10 cellular contexts compared by ENCODE assay signal in the genomic region with DNA sequence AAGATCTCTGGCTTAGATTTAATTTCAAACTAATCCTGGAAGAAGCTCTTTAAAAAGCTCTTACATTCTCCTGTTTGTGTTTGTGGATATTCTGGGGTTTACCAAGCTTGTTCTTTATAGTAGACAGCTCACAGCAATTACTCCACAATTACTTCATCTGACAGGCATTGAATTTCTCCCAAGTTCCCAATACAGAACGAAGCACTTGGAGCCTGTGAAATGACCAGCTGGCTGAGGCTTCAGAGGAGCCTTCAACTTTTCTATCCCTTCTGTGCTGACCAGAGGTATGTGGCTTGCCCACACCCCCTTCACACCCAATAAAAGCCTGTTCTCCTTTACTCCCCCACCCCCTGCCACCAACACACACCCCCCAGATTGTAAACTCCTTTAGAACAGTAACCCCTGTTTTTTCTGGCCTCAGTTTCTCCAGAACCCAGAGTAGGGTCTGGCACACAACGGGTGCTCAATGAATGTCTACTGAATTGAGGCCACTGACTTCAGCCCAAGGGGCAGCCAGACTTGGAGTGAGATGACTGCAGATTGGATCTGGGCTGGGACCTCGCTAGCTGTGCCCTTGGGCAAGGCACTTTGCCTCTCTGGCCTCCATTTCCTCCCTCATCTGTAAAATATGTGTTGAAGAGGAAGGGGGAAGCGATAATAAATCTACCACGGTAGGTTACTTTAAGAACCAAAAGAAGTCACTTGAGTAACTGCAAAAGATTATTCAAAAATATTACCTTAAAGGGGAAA. TPM values are rescaled to one million over a fixed set of nuclear protein-coding genes. Genes with fewer than 3 reads are reported as not detected.
DNase-seq lines count a peak whose midpoint lies in the region; ATAC-seq and TF ChIP-seq lines count a peak whose summit lies in the region.
"Had no signal": no experiment of that assay in that cellular context is flagged by ENCODE, and none has a peak within 500 bp of the region (broad histone marks: within the 10 kb centered on the region; RNA-seq: fewer than 3 reads in every experiment).

No MANE protein-coding gene starts in this region.

- no TSS peak for BruUV-seq in OCI-LY7 (replicated peaks; lab: Mats Ljungman, UMichigan)

- peaks cover 42% of the 10 kb centered on the region for H3K4me1 ChIP-seq in OCI-LY7 (ENCODE audit: insufficient read depth, low read length, poor library complexity, severe bottlenecking)

- no peak overlapping the region for H3K27ac Mint-ChIP-seq in nephron progenitor cell
- no peak overlapping the region for H3K27ac Mint-ChIP-seq in endothelial cell (ENCODE audit: unreplicated experiment)
- H3K27ac Mint-ChIP-seq: activated naive CD8-positive, alpha-beta T cell treated with anti-CD3 and anti-CD28 coated beads, Interleukin-2, amount 50 U/mL, for 24 hours had no signal

- POLR2A ChIA-PET in OCI-LY7 (lab: Charles Lee), result interaction anchor here (0.6 kb wide), 1 partner anchor 30 kb away, joined by 4 read pairs; no protein-coding TSS in a partner anchor

- TF ChIP-seq CTCF in OCI-LY7 (conservative IDR thresholded peaks at IDR 0.05; ENCODE audit: low read length), result no peak
- TF ChIP-seq CTCF in nephron progenitor cell (IDR thresholded peaks at IDR 0.05), result no peak
- no peak for TF ChIP-seq CTCF in endothelial cell (IDR thresholded peaks at IDR 0.05; ENCODE audit: unreplicated experiment)

- intact Hi-C loops in OCI-LY7 (cut with micrococcal nuclease; ENCODE audit: unreplicated experiment), result no loop called here

- peak; percentile 34 for DNase-seq in EL
- no peak for DNase-seq in OCI-LY7 (ENCODE audit: low spot score)
- no peak for DNase-seq in epithelial cell of prostate (ENCODE audit: low read depth, low spot score)
- no peak for DNase-seq in nephron progenitor cell
- DNase-seq in endothelial cell (ENCODE audit: low spot score), result no peak
- DNase-seq in activated effector memory CD4-positive, alpha-beta T cell treated with anti-CD3 and anti-CD28 coated beads, Interleukin-2, amount 50 U/mL, for 16 hours, result no peak
- DNase-seq in effector CD4-positive, alpha-beta T cell, result no peak
- DNase-seq: activated naive CD8-positive, alpha-beta T cell treated with anti-CD3 and anti-CD28 coated beads, Interleukin-2, amount 50 U/mL, for 24 hours had no signal

- H3K79me2 ChIP-seq in OCI-LY7 (ENCODE audit: insufficient read depth, low read depth, low read length), result no peaks in the 10 kb centered on the region

- no peak overlapping the region for H3K4me3 ChIP-seq in OCI-LY7 (ENCODE audit: low read depth, low read length, poor library complexity, severe bottlenecking)

- H3K9me3 Mint-ChIP-seq in nephron progenitor cell (no peaks in the 10 kb centered on the region), endothelial cell (ENCODE audit: unreplicated experiment) (no peaks in the 10 kb centered on the region)
- H3K9me3 Mint-ChIP-seq: activated naive CD8-positive, alpha-beta T cell treated with anti-CD3 and anti-CD28 coated beads, Interleukin-2, amount 50 U/mL, for 24 hours; IgD-negative memory B cell had no signal

- no peak for ATAC-seq in GM19035 (IDR thresholded peaks at IDR 0.05; ENCODE audit: unreplicated experiment)
- ATAC-seq: activated naive CD8-positive, alpha-beta T cell treated with anti-CD3 and anti-CD28 coated beads, Interleukin-2, amount 50 U/mL, for 24 hours had no signal

- CTCF ChIA-PET in OCI-LY7 (lab: Charles Lee; ENCODE audit: unreplicated experiment), result interaction anchor here (0.6 kb wide), 1 partner anchor 60 kb away, joined by 3 read pairs; no protein-coding TSS in a partner anchor

- peaks cover 55% of the 10 kb centered on the region for H3K4me1 Mint-ChIP-seq in nephron progenitor cell
- H3K4me1 Mint-ChIP-seq in endothelial cell (ENCODE audit: unreplicated experiment), result peaks cover 21% of the 10 kb centered on the region

- H3K36me3 Mint-ChIP-seq in nephron progenitor cell (ENCODE audit: low read depth), result no peaks in the 10 kb centered on the region
- no peaks in the 10 kb centered on the region for H3K36me3 Mint-ChIP-seq in endothelial cell (ENCODE audit: low read depth, unreplicated experiment)
- H3K36me3 Mint-ChIP-seq: IgD-negative memory B cell had no signal

- H3K9me2 ChIP-seq in OCI-LY7 (ENCODE audit: insufficient read depth, low read length), result no peaks in the 10 kb centered on the region

- H3K4me3 Mint-ChIP-seq in nephron progenitor cell (peak overlapping the region; percentile 73), endothelial cell (ENCODE audit: unreplicated experiment) (no peak overlapping the region)

- H3K4me2 ChIP-seq in OCI-LY7 (ENCODE audit: low read length), result peak overlapping the region; percentile 29

- H3K27ac ChIP-seq in OCI-LY7 (ENCODE audit: low read depth, low read length, poor library complexity, severe bottlenecking) (no peak overlapping the region), epithelial cell of prostate (peak overlapping the region; percentile 98)

- peaks cover 54% of the 10 kb centered on the region for H3K27me3 Mint-ChIP-seq in nephron progenitor cell (ENCODE audit: low read depth, poor library complexity)
- peaks cover 3% of the 10 kb centered on the region for H3K27me3 Mint-ChIP-seq in endothelial cell (ENCODE audit: unreplicated experiment)

- H4K20me1 ChIP-seq in OCI-LY7 (ENCODE audit: insufficient read depth, low read length), result no peaks in the 10 kb centered on the region

- H3K36me3 ChIP-seq in OCI-LY7 (ENCODE audit: insufficient read depth, low read length), result no peaks in the 10 kb centered on the region

- no peaks in the 10 kb centered on the region for H3K9me3 ChIP-seq in OCI-LY7 (ENCODE audit: low read length)

- H2AFZ ChIP-seq in OCI-LY7 (ENCODE audit: low read length), result no peak overlapping the region; the same call in 1 of the 2 replicates

RNA-seq across cellular contexts. Expression of a gene that starts 0.7 kb away (rescaled TPM):
- 0.09 TPM in 1 of 2 replicates, not detected in the other for total RNA-seq in OCI-LY7 (2014; rRNA removed; shearing (Covaris generic))
- total RNA-seq in OCI-LY7 (2022) (0.35 and 0.65 TPM in 2 replicates), endothelial cell (ENCODE audit: unreplicated experiment) (2.1 TPM)
